In genomic region chr9:88829276-88829675, GRCh38 we compare ENCODE assay signal across 14 cellular contexts.
DNase-seq lines count a peak whose midpoint lies in the region; ATAC-seq and TF ChIP-seq lines count a peak whose summit lies in the region.
"Had no signal": no experiment of that assay in that cellular context is flagged by ENCODE, and none has a peak within 500 bp of the region (broad histone marks: within the 10 kb centered on the region; RNA-seq: fewer than 3 reads in every experiment).

No MANE protein-coding gene starts in this region.

- peak; percentile 14 for DNase-seq in epithelial cell of esophagus (ENCODE audit: low read depth)
- DNase-seq in putamen (ENCODE audit: low spot score): no peak
- DNase-seq in NK-92 (lab: John Stamatoyannopoulos, UW; ENCODE audit: unreplicated experiment): no peak
- DNase-seq in MV-4-11 (lab: John Stamatoyannopoulos, UW): no peak
- DNase-seq in central memory CD4-positive, alpha-beta T cell: no peak
- DNase-seq: Calu3, erythroblast, kidney, NCI-H146, T-helper 9 cell had no signal

- TF ChIP-seq CTCF in epithelial cell of esophagus (IDR thresholded peaks at IDR 0.05; ENCODE audit: insufficient read depth, low read depth, low read length, missing control alignments): no peak

- ATAC-seq in GM18508 (IDR thresholded peaks at IDR 0.05; ENCODE audit: insufficient read depth, unreplicated experiment) (peak; percentile 92), GM19452 (IDR thresholded peaks at IDR 0.05; ENCODE audit: unreplicated experiment) (peak; percentile 87), HG03342 (IDR thresholded peaks at IDR 0.05; ENCODE audit: unreplicated experiment) (peak; percentile 87)

- H3K4me3 ChIP-seq in epithelial cell of esophagus (ENCODE audit: low read length): no peak overlapping the region
- H3K4me3 ChIP-seq: vagina had no signal
